In genomic region chr6:12483712-12484111, GRCh38 we compare ENCODE assay signal across 1 cellular context.
TF ChIP-seq lines count a peak whose summit lies in the region.

No MANE protein-coding gene starts in this region.

TF ChIP-seq in GM12878, 131 proteins besides CTCF, POLR2A, EP300 and RAD21 (continued from another document):
- TF ChIP-seq HSF1 (IDR thresholded peaks at IDR 0.05; ENCODE audit: low read depth, low read length) (no peak), JUND (IDR thresholded peaks at IDR 0.05; ENCODE audit: low read depth, low read length) (no peak)
